1 cellular context compared by ENCODE assay signal in the genomic region with DNA sequence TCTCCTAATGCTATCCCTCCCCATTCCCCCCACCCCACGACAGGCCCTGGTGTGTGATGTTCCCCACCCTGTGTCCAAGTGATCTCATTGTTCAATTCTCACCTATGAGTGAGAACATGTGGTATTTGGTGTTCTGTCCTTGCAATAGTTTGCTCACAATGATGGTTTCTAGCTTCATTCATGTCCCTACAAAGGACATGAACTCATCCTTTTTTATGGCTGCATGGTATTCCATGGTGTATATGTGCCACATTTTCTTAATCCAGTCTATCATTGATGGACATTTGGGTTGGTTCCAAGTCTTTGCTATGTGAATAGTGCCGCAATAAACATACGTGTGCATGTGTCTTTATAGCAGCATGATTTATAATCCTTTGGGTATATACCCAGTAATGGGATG. TPM values are rescaled to one million over a fixed set of nuclear protein-coding genes. Genes with fewer than 3 reads are reported as not detected.
"Had no signal": no experiment of that assay in that cellular context is flagged by ENCODE, and none has a peak within 500 bp of the region (broad histone marks: within the 10 kb centered on the region; RNA-seq: fewer than 3 reads in every experiment).

No MANE protein-coding gene starts in this region.

RNA-seq across cellular contexts. Expression of gene ANKRD34B, which starts 10.2 kb away (rescaled TPM):
- polyA plus RNA-seq: GM12878 had no signal
